ENCODE assay signal across 18 cellular contexts in the genomic region with DNA sequence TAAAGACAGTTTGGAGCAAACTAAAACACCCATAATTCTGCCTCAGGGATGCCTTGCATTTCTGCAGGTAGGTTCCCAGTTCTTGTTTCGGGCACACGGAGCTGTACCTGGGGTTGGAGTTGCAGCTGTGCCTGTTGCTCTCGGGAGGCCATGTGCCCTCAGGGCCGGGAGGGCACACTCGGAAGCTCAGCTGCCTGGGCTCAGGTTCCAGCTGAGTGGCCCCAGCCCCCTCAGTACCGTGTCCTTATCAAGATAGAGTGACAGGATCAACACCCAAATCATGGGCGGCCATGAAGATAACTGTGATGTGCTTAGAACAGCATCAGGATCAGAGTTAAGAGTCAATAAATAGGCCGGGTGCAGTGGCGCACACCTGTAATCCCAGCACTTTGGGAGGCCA.
"Had no signal": no experiment of that assay in that cellular context is flagged by ENCODE, and none has a peak within 500 bp of the region (broad histone marks: within the 10 kb centered on the region; RNA-seq: fewer than 3 reads in every experiment).

No MANE protein-coding gene starts in this region.

- H3K4me3 ChIP-seq: right lobe of liver, smooth muscle cell, testis had no signal

- H3K27me3 Mint-ChIP-seq: activated CD4-positive, alpha-beta memory T cell treated with anti-CD3 and anti-CD28 coated beads, Interleukin-2, amount 10 ng/mL, durations not matched to agents 7 days and 5 days; activated CD8-positive, alpha-beta memory T cell treated with anti-CD3 and anti-CD28 coated beads, Interleukin-2, amount 10 ng/mL, durations not matched to agents 7 days and 5 days; activated naive CD4-positive, alpha-beta T cell treated with anti-CD3 and anti-CD28 coated beads, Interleukin-2, amount 10 ng/mL, durations not matched to agents 7 days and 5 days; activated naive CD8-positive, alpha-beta T cell treated with anti-CD3 and anti-CD28 coated beads, Interleukin-2, amount 50 U/mL, for 24 hours; memory B cell; stimulated activated naive B cell treated with anti-CD40 and anti-IgM and Interleukin-4, amounts not matched to agents 10 μg/mL and 1 μg/mL and 100 μg/mL, for 72 hours; T-cell; type B pancreatic cell had no signal

- H3K9me3 ChIP-seq: right lobe of liver, testis had no signal

- H3K27ac Mint-ChIP-seq: activated CD4-positive, alpha-beta memory T cell treated with anti-CD3 and anti-CD28 coated beads, Interleukin-2, amount 10 ng/mL, durations not matched to agents 7 days and 5 days; activated CD8-positive, alpha-beta memory T cell treated with anti-CD3 and anti-CD28 coated beads, Interleukin-2, amount 10 ng/mL, durations not matched to agents 7 days and 5 days; activated naive CD8-positive, alpha-beta T cell treated with anti-CD3 and anti-CD28 coated beads, Interleukin-2, amount 50 U/mL, for 24 hours; memory B cell; type B pancreatic cell had no signal

- H3K36me3 ChIP-seq: right lobe of liver had no signal

- H3K9me3 Mint-ChIP-seq: activated CD4-positive, alpha-beta memory T cell treated with anti-CD3 and anti-CD28 coated beads, Interleukin-2, amount 10 ng/mL, durations not matched to agents 7 days and 5 days; activated naive CD4-positive, alpha-beta T cell treated with anti-CD3 and anti-CD28 coated beads, Interleukin-2, amount 10 ng/mL, durations not matched to agents 7 days and 5 days; activated naive CD8-positive, alpha-beta T cell treated with anti-CD3 and anti-CD28 coated beads, Interleukin-2, amount 50 U/mL, for 24 hours; memory B cell; stimulated activated naive B cell treated with anti-CD40 and anti-IgM and Interleukin-4, amounts not matched to agents 10 μg/mL and 1 μg/mL and 100 μg/mL, for 72 hours; T-cell; type B pancreatic cell had no signal

- DNase-seq: activated CD4-positive, alpha-beta memory T cell treated with anti-CD3 and anti-CD28 coated beads, Interleukin-2, amount 10 ng/mL, durations not matched to agents 7 days and 5 days; activated CD8-positive, alpha-beta memory T cell treated with anti-CD3 and anti-CD28 coated beads, Interleukin-2, amount 10 ng/mL, durations not matched to agents 7 days and 5 days; activated naive CD4-positive, alpha-beta T cell treated with anti-CD3 and anti-CD28 coated beads, Interleukin-2, amount 10 ng/mL, durations not matched to agents 7 days and 5 days; activated naive CD8-positive, alpha-beta T cell treated with anti-CD3 and anti-CD28 coated beads, Interleukin-2, amount 50 U/mL, for 24 hours; activated T-cell treated with anti-CD3 and anti-CD28 coated beads for 4 hours; foreskin fibroblast; occipital lobe; stimulated activated CD4-positive, alpha-beta T cell treated with anti-CD3 and anti-CD28 coated beads, Interleukin-2, amount 100 ng/mL, for 48 hours; stimulated activated CD8-positive, alpha-beta memory T cell treated with anti-CD3 and anti-CD28 coated beads, Interleukin-4, amount 100 ng/mL, for 48 hours; stimulated activated naive B cell treated with anti-CD40 and anti-IgM and Interleukin-4, amounts not matched to agents 10 μg/mL and 1 μg/mL and 100 μg/mL, for 72 hours; T-cell; testis; WERI-Rb-1 had no signal

- H3K36me3 Mint-ChIP-seq: type B pancreatic cell had no signal

- H3K4me1 ChIP-seq: right lobe of liver, testis had no signal

- H3K4me3 Mint-ChIP-seq: activated CD4-positive, alpha-beta memory T cell treated with anti-CD3 and anti-CD28 coated beads, Interleukin-2, amount 10 ng/mL, durations not matched to agents 7 days and 5 days; activated CD8-positive, alpha-beta memory T cell treated with anti-CD3 and anti-CD28 coated beads, Interleukin-2, amount 10 ng/mL, durations not matched to agents 7 days and 5 days; activated naive CD4-positive, alpha-beta T cell treated with anti-CD3 and anti-CD28 coated beads, Interleukin-2, amount 10 ng/mL, durations not matched to agents 7 days and 5 days; activated naive CD8-positive, alpha-beta T cell treated with anti-CD3 and anti-CD28 coated beads, Interleukin-2, amount 50 U/mL, for 24 hours; memory B cell; stimulated activated naive B cell treated with anti-CD40 and anti-IgM and Interleukin-4, amounts not matched to agents 10 μg/mL and 1 μg/mL and 100 μg/mL, for 72 hours; T-cell; type B pancreatic cell had no signal

- H3K27ac ChIP-seq: right lobe of liver, testis, WERI-Rb-1 had no signal

- ATAC-seq: activated CD8-positive, alpha-beta memory T cell treated with anti-CD3 and anti-CD28 coated beads, Interleukin-2, amount 10 ng/mL, durations not matched to agents 7 days and 5 days; activated naive CD8-positive, alpha-beta T cell treated with anti-CD3 and anti-CD28 coated beads, Interleukin-2, amount 50 U/mL, for 24 hours; left lobe of liver; right lobe of liver; stimulated activated naive B cell treated with anti-CD40 and anti-IgM and Interleukin-4, amounts not matched to agents 10 μg/mL and 1 μg/mL and 100 μg/mL, for 72 hours; T-cell had no signal

- H3K27me3 ChIP-seq: right lobe of liver, testis had no signal
